In the genomic region with DNA sequence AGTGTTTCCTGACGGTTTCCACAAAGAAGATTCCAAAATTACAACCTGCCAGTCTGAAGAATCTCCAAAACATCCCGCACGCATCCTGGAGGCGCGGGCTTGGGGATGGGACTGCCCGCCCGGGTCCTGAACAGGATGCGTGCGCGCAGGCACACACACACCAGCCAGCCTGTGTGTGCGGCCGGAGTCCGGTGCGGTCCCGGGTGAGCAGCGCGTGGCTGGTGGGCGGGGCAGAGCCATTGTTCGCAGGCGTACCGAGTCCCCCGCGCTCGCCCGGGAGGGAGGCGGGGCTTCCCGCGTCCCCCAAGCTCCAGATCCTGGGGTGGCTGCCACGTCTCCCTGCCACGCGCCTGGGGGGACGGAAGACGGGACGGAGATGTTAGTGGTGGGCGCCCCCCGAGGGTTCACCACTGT, we compare ENCODE assay signal across 8 cellular contexts. TPM values are rescaled to one million over a fixed set of nuclear protein-coding genes. Genes with fewer than 3 reads are reported as not detected.
DNase-seq lines count a peak whose midpoint lies in the region; ATAC-seq and TF ChIP-seq lines count a peak whose summit lies in the region.

No MANE protein-coding gene starts in this region.

- intact Hi-C loops in left lung (cut with DNase I): loop anchor here in 1 of 2 donors (10.0 kb wide), 1 partner anchor 88 kb away; no protein-coding TSS in a partner anchor

- H3K36me3 ChIP-seq in left lung: peaks cover 0 to 27% of the 10 kb centered on the region in 2 donors

- peak overlapping the region in 1 of 2 donors; percentile 54 for H3K27ac ChIP-seq in coronary artery
- H3K27ac ChIP-seq in left lung: peak overlapping the region; percentile 71 to 78

- peaks cover 0 to 9% of the 10 kb centered on the region in 2 donors for H3K27me3 ChIP-seq in left lung

- peaks cover 0 to 42% of the 10 kb centered on the region in 2 donors for H3K4me1 ChIP-seq in left lung

- peak overlapping the region; percentile 75 for H3K4me3 ChIP-seq in coronary artery
- peak overlapping the region; percentile 54 to 82 for H3K4me3 ChIP-seq in left lung

- TF ChIP-seq CTCF in coronary artery (IDR thresholded peaks at IDR 0.05): no peak
- TF ChIP-seq CTCF in left lung (IDR thresholded peaks at IDR 0.05): no peak

- ATAC-seq in HG02759 (IDR thresholded peaks at IDR 0.05; ENCODE audit: unreplicated experiment): peak; percentile 62
- ATAC-seq in left lung: peak; percentile 78

- DNase-seq in NCI-H2196 (lab: John Stamatoyannopoulos, UW; ENCODE audit: unreplicated experiment) (peak; percentile 52), NCI-H2196 treated with DMSO at 0.1 percent for 48 hours (lab: John Stamatoyannopoulos, UW; ENCODE audit: unreplicated experiment) (no peak), NCI-H146 treated with DMSO at 0.1 percent for 48 hours (lab: John Stamatoyannopoulos, UW; ENCODE audit: unreplicated experiment) (peak; percentile 47), coronary artery (ENCODE audit: low spot score) (no peak), left lung (peak; percentile 83 to 95)
- peak; percentile 41 to 73 for DNase-seq in activated CD4-positive, alpha-beta T cell treated with anti-CD3 and anti-CD28 coated beads for 24 hours (ENCODE audit: low read depth in 2 of 2)
- peak; percentile 49 for DNase-seq in stimulated activated CD4-positive, alpha-beta T cell treated with anti-CD3 and anti-CD28 coated beads, Interleukin-2, amount 100 ng/mL, for 4 hours (ENCODE audit: low read depth)

- H3K9me3 ChIP-seq in left lung: no peaks in the 10 kb centered on the region

RNA-seq across cellular contexts. Expression of gene SCD, which starts 0.7 kb away (rescaled TPM):
- 100 to 1,000 TPM; 524 to 529 TPM for total RNA-seq in left lung

RNA-seq across cellular contexts. Expression of gene PKD2L1, which starts 16.3 kb away (rescaled TPM):
- total RNA-seq in left lung: under 1 TPM in 1 of 2 donors, not detected in 1; 0.37 TPM

RNA-seq across cellular contexts. Expression of gene BLOC1S2, which starts 59.9 kb away (rescaled TPM):
- 10 to 100 TPM; 36.7 to 49.2 TPM for total RNA-seq in left lung

Comparison
In these comparisons a context has a peak if more than half of its experiments do, and no peak if none do; other contexts are left out.
1. DNase-seq: peak in NCI-H2196 (single experiment), NCI-H146 treated with DMSO at 0.1 percent for 48 hours (single experiment), activated CD4-positive, alpha-beta T cell treated with anti-CD3 and anti-CD28 coated beads for 24 hours (2 of 2), left lung (2 of 2) and stimulated activated CD4-positive, alpha-beta T cell treated with anti-CD3 and anti-CD28 coated beads, Interleukin-2, amount 100 ng/mL, for 4 hours (single experiment); none in NCI-H2196 treated with DMSO at 0.1 percent for 48 hours (single experiment) and coronary artery (single experiment).